ENCODE assay signal across 20 cellular contexts in the genomic region with DNA sequence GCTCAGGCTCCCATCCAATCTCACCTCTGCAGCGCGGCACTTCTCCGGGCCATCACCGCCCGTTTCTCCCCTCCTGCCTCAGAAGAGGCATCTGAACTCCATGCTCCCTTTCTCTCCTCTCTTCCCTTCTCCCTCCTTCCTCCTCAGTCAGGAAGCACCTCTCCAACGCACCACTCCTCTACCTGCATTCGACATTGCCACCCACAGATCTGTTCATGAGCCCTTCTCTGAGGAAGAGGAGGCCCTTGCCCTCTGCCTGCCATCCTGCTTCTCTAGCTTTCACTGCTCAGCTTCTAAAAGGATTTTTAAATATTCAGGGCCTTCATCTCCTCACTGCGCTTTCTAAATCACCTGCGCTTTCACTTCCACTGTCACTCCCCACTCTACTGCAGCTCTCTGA.
DNase-seq lines count a peak whose midpoint lies in the region; ATAC-seq, FAIRE-seq and TF ChIP-seq lines count a peak whose summit lies in the region.
"Had no signal": no experiment of that assay in that cellular context is flagged by ENCODE, and none has a peak within 500 bp of the region (broad histone marks: within the 10 kb centered on the region; RNA-seq: fewer than 3 reads in every experiment).

No MANE protein-coding gene starts in this region.

- POLR2A ChIA-PET in Caco-2 (lab: Charles Lee) (no interaction called here), K562 (lab: Yijun Ruan, JAX) (interaction anchor here (1.2 kb wide), 1 partner anchor 13 kb away, joined by 3 read pairs; no protein-coding TSS in a partner anchor), PC-3 (lab: Charles Lee; ENCODE audit: unreplicated experiment) (no interaction called here)
- POLR2A ChIA-PET in CD4-positive, alpha-beta T cell (lab: Charles Lee): no interaction called here

- WGBS in K562 (ENCODE audit: insufficient coverage, low coverage, missing lambda C conversion rate): 77% methylated on average over 9 of the region's 9 CpGs

- FAIRE-seq in K562 (lab: Jason Lieb, UNC): peak; percentile 6

- peaks cover 46% of the 10 kb centered on the region for H3K36me3 Mint-ChIP-seq in T-helper 2 cell treated with Interferon-gamma antibody and Interleukin-4, amounts not matched to agents 5 μg/mL and 100 μg/mL, for 36 hours (ENCODE audit: low read depth)
- peaks cover 26% of the 10 kb centered on the region for H3K36me3 Mint-ChIP-seq in Caco-2 (ENCODE audit: insufficient read depth, unreplicated experiment)
- H3K36me3 Mint-ChIP-seq in osteocyte (ENCODE audit: unreplicated experiment): peaks cover 41% of the 10 kb centered on the region
- H3K36me3 Mint-ChIP-seq in CD4-positive, alpha-beta T cell (ENCODE audit: low read depth): peaks cover 78% of the 10 kb centered on the region

- CTCF ChIA-PET in Caco-2 (lab: Charles Lee): no interaction called here
- CTCF ChIA-PET in K562 (lab: Yijun Ruan, JAX; ENCODE audit: low intra/inter-chr PET ratio): no interaction called here
- CTCF ChIA-PET in PC-3 (lab: Charles Lee): no interaction called here
- CTCF ChIA-PET in CD4-positive, alpha-beta T cell (lab: Charles Lee): no interaction called here

- no peak for TF ChIP-seq POLR2A in K562 (conservative IDR thresholded peaks at IDR 0.05)

- H2AFZ ChIP-seq in K562 (ENCODE audit: low read depth, low read length): no peak overlapping the region
- no peak overlapping the region for H2AFZ ChIP-seq in PC-3 (ENCODE audit: low read length)

- no peaks in the 10 kb centered on the region for H3F3A ChIP-seq in PC-3 (ENCODE audit: low read length, unreplicated experiment)

- H3K4me3 ChIP-seq in Caco-2 (ENCODE audit: low read depth, low read length): no peak overlapping the region
- no peak overlapping the region for H3K4me3 ChIP-seq in K562
- no peak overlapping the region for H3K4me3 ChIP-seq in PC-3 (ENCODE audit: low read length)

- no peaks in the 10 kb centered on the region for H3K9me2 ChIP-seq in PC-3 (replicated peaks; ENCODE audit: low read length)

- H3K27ac ChIP-seq in K562 (ENCODE audit: extremely low read depth, low read depth, low read length) (no peak overlapping the region), PC-3 (ENCODE audit: low read length) (no peak overlapping the region)
- no peak overlapping the region for H3K27ac ChIP-seq in CD4-positive, alpha-beta T cell (ENCODE audit: low read depth, low read length)
- H3K27ac ChIP-seq: 22Rv1 had no signal

- no peak overlapping the region for H3K4me2 ChIP-seq in K562 (ENCODE audit: insufficient read depth, low read length)
- no peak overlapping the region for H3K4me2 ChIP-seq in PC-3 (ENCODE audit: low read length)

- TF ChIP-seq CTCF in Caco-2 (IDR thresholded peaks at IDR 0.05; ENCODE audit: insufficient read depth in 1 of 2, low read depth in 1 of 2, low read length in 1 of 2, severe bottlenecking in 1 of 2, unreplicated experiment in 1 of 2) (no peak), K562 (IDR thresholded peaks at IDR 0.05 in 2 of 3, conservative IDR thresholded peaks at IDR 0.05 in 1 of 3; ENCODE audit: insufficient read depth in 2 of 3, low read depth in 1 of 3, low read length in 3 of 3) (no peak), osteocyte (IDR thresholded peaks at IDR 0.05) (no peak), PC-3 (conservative IDR thresholded peaks at IDR 0.05; ENCODE audit: low read depth, low read length) (no peak)
- no peak for TF ChIP-seq CTCF in CD4-positive, alpha-beta T cell (IDR thresholded peaks at IDR 0.05)

- no peaks in the 10 kb centered on the region for H3K27me3 Mint-ChIP-seq in T-helper 2 cell treated with Interferon-gamma antibody and Interleukin-4, amounts not matched to agents 5 μg/mL and 100 μg/mL, for 36 hours (ENCODE audit: low read depth)
- H3K27me3 Mint-ChIP-seq in Caco-2 (ENCODE audit: insufficient read depth, unreplicated experiment) (no peaks in the 10 kb centered on the region), osteocyte (ENCODE audit: unreplicated experiment) (no peaks in the 10 kb centered on the region)
- H3K27me3 Mint-ChIP-seq in CD4-positive, alpha-beta T cell: no peaks in the 10 kb centered on the region
- H3K27me3 Mint-ChIP-seq: B cell had no signal

- no peak for TF ChIP-seq EP300 in K562 (IDR thresholded peaks at IDR 0.05; ENCODE audit: low read length)

- no peaks in the 10 kb centered on the region for H3K4me1 ChIP-seq in Caco-2
- peaks cover 0 to 3% of the 10 kb centered on the region in 2 experiments; a peak in 1 of 5 replicates for H3K4me1 ChIP-seq in K562 (replicated peaks in 1 of 2; ENCODE audit: control insufficient read depth in 2 of 2, insufficient read depth in 2 of 2, low read length in 2 of 2)
- peaks cover 19% of the 10 kb centered on the region for H3K4me1 ChIP-seq in PC-3 (ENCODE audit: insufficient read depth, low read length)

- no peak for TF ChIP-seq RAD21 in K562 (CRISPR knock-in tag; conservative IDR thresholded peaks at IDR 0.05 in 1 of 2, IDR thresholded peaks at IDR 0.05 in 1 of 2)

- no peak overlapping the region for H3K4me3 Mint-ChIP-seq in T-helper 2 cell treated with Interferon-gamma antibody and Interleukin-4, amounts not matched to agents 5 μg/mL and 100 μg/mL, for 36 hours
- H3K4me3 Mint-ChIP-seq in Caco-2 (ENCODE audit: unreplicated experiment): no peak overlapping the region
- no peak overlapping the region for H3K4me3 Mint-ChIP-seq in osteocyte (ENCODE audit: unreplicated experiment)
- H3K4me3 Mint-ChIP-seq in CD4-positive, alpha-beta T cell: no peak overlapping the region
- H3K4me3 Mint-ChIP-seq: B cell, HFFc6 had no signal

- H3K36me3 ChIP-seq in Caco-2 (ENCODE audit: control insufficient read depth, insufficient read depth, low read length) (no peaks in the 10 kb centered on the region), K562 (ENCODE audit: control insufficient read depth, insufficient read depth, low read length) (peaks cover 61% of the 10 kb centered on the region; the same call in 2 of the 3 replicates), PC-3 (ENCODE audit: low read depth, low read length) (no peaks in the 10 kb centered on the region; the same call in 1 of the 2 replicates)

- H3K27me3 ChIP-seq in Caco-2 (replicated peaks; ENCODE audit: control insufficient read depth, insufficient read depth, low read length): no peaks in the 10 kb centered on the region
- H3K27me3 ChIP-seq in K562 (ENCODE audit: control insufficient read depth in 2 of 2, insufficient read depth in 2 of 2, low read length in 2 of 2): no peaks in the 10 kb centered on the region
- no peaks in the 10 kb centered on the region for H3K27me3 ChIP-seq in PC-3 (ENCODE audit: low read length)
- H3K27me3 ChIP-seq in CD4-positive, alpha-beta T cell (ENCODE audit: control insufficient read depth, insufficient read depth, low read length): no peaks in the 10 kb centered on the region

- ATAC-seq in K562 (no peak), PC-3 (no peak)
- no peak for ATAC-seq in CD4-positive, alpha-beta T cell (ENCODE audit: poor library complexity)

- H3K79me2 ChIP-seq in K562 (ENCODE audit: control insufficient read depth, insufficient read depth, low read length) (no peaks in the 10 kb centered on the region), PC-3 (ENCODE audit: low read length) (no peaks in the 10 kb centered on the region)

- H3K9me1 ChIP-seq in K562 (ENCODE audit: control insufficient read depth, insufficient read depth, low read length): no peaks in the 10 kb centered on the region

- intact Hi-C loops in Caco-2 (cut with micrococcal nuclease; ENCODE audit: unreplicated experiment) (no loop called here), K562 (cut with micrococcal nuclease) (loop anchor here (10.0 kb wide), 1 partner anchor 572 kb away; no protein-coding TSS in a partner anchor), PC-3 (cut with micrococcal nuclease) (no loop called here)
- intact Hi-C loops in CD4-positive, alpha-beta T cell (cut with DNase I, micrococcal nuclease): no loop called here

- no peaks in the 10 kb centered on the region for H3K9me3 Mint-ChIP-seq in T-helper 2 cell treated with Interferon-gamma antibody and Interleukin-4, amounts not matched to agents 5 μg/mL and 100 μg/mL, for 36 hours
- no peaks in the 10 kb centered on the region for H3K9me3 Mint-ChIP-seq in Caco-2 (ENCODE audit: unreplicated experiment)
- H3K9me3 Mint-ChIP-seq in osteocyte (ENCODE audit: unreplicated experiment): no peaks in the 10 kb centered on the region
- H3K9me3 Mint-ChIP-seq in CD4-positive, alpha-beta T cell: no peaks in the 10 kb centered on the region
- H3K9me3 Mint-ChIP-seq: HFFc6 had no signal

- H3K4me1 Mint-ChIP-seq in T-helper 2 cell treated with Interferon-gamma antibody and Interleukin-4, amounts not matched to agents 5 μg/mL and 100 μg/mL, for 36 hours (ENCODE audit: low read depth): peaks cover 9% of the 10 kb centered on the region
- H3K4me1 Mint-ChIP-seq in Caco-2 (ENCODE audit: low read depth, unreplicated experiment) (peaks cover 7% of the 10 kb centered on the region), osteocyte (ENCODE audit: unreplicated experiment) (no peaks in the 10 kb centered on the region)
- peaks cover 11% of the 10 kb centered on the region for H3K4me1 Mint-ChIP-seq in CD4-positive, alpha-beta T cell (ENCODE audit: low read depth)
- H3K4me1 Mint-ChIP-seq: B cell had no signal

- DNase-seq in T-helper 2 cell treated with Interferon-gamma antibody and Interleukin-4, amounts not matched to agents 5 μg/mL and 100 μg/mL, for 36 hours (ENCODE audit: low spot score): no peak
- DNase-seq in T-helper 2 cell: no peak
- DNase-seq in Caco-2: no peak
- no peak for DNase-seq in K562 (ENCODE audit: extremely low read depth in 1 of 4, low spot score in 3 of 4)
- peak; percentile 49 for DNase-seq in osteocyte (ENCODE audit: extremely low spot score, unreplicated experiment)
- no peak for DNase-seq in effector CD8-positive, alpha-beta T cell (lab: John Stamatoyannopoulos, UW)
- no peak for DNase-seq in PC-3
- no peak for DNase-seq in CD4-positive, alpha-beta T cell
- DNase-seq: DMS79 treated with DMSO at 0.1 percent for 48 hours, HFFc6, KBM-7, MV-4-11, NCI-H1417, NCI-H187, NCI-H2107, NCI-H510A, NCI-H774, SHP77 had no signal

- H4K20me1 ChIP-seq in K562 (replicated peaks; ENCODE audit: control insufficient read depth, insufficient read depth, low read length) (no peaks in the 10 kb centered on the region), PC-3 (ENCODE audit: low read length) (no peaks in the 10 kb centered on the region)

- in situ Hi-C loops in K562 (cut with MboI): no loop called here

- BruUV-seq in Caco-2 (replicated peaks; lab: Mats Ljungman, UMichigan) (no TSS peak), K562 (replicated peaks; lab: Mats Ljungman, UMichigan) (no TSS peak), PC-3 (replicated peaks; lab: Mats Ljungman, UMichigan) (no TSS peak)

- H3K9ac ChIP-seq in K562 (ENCODE audit: insufficient read depth in 1 of 2, low read depth in 2 of 2, low read length in 2 of 2) (peak overlapping the region in 1 of 2 experiments; percentile 57; a peak in 1 of 4 replicates), PC-3 (ENCODE audit: low read length) (no peak overlapping the region)

- H3K27ac Mint-ChIP-seq in T-helper 2 cell treated with Interferon-gamma antibody and Interleukin-4, amounts not matched to agents 5 μg/mL and 100 μg/mL, for 36 hours: peak overlapping the region; percentile 26
- H3K27ac Mint-ChIP-seq in Caco-2 (ENCODE audit: unreplicated experiment) (peak overlapping the region; percentile 13), osteocyte (ENCODE audit: unreplicated experiment) (no peak overlapping the region)
- no peak overlapping the region for H3K27ac Mint-ChIP-seq in CD4-positive, alpha-beta T cell
- H3K27ac Mint-ChIP-seq: B cell had no signal

- H3K9me3 ChIP-seq in Caco-2 (no peaks in the 10 kb centered on the region), K562 (replicated peaks; ENCODE audit: control insufficient read depth, insufficient read depth, low read depth, low read length) (no peaks in the 10 kb centered on the region), PC-3 (ENCODE audit: low read length) (no peaks in the 10 kb centered on the region)
- no peaks in the 10 kb centered on the region for H3K9me3 ChIP-seq in CD4-positive, alpha-beta T cell (ENCODE audit: control insufficient read depth, low read length)

Comparison
In these comparisons a context has a peak if more than half of its experiments do, and no peak if none do; other contexts are left out.
1. H3K27ac Mint-ChIP-seq: peak in T-helper 2 cell treated with Interferon-gamma antibody and Interleukin-4, amounts not matched to agents 5 μg/mL and 100 μg/mL, for 36 hours (single experiment) and Caco-2 (single experiment); none in osteocyte (single experiment) and CD4-positive, alpha-beta T cell (single experiment).